In the genomic region with DNA sequence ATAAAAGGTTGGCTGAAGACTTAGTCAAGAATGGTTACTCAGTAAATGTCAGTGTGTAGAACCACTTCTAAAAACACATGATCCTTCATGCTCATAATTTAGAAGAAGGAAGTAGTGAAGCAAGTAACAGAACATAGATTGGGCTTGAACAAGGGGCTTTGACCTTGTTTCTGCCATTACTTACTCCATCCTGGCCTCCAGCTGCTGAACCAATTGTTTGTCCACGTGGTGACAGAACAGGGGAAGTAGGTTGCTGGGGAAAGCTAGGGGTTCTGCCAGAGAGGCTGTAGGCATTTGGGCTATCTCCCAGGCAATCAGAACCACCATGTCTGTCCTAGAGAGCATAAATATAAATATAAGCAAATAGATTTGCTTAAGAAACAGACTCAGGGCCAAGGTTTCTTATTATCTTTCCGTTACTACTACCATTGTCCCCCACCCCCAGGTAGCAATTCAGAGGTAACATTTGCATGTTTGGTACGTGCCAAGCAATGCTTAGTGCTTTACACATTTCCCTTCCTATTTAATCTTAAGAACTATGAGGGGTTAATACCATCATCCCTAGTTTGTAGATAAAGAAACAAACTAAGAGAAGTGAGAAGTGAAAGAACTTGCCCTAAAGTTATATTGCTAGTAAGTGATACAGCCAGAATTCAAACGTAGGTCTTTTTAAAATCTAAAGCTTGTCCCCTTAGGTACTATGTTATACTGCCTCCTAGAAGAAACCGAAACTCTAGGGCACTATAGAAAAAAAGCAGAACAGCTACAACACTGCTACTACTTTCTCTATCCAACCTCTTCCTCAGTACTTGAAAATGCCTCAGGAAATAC, we compare ENCODE assay signal across 12 cellular contexts. TPM values are rescaled to one million over a fixed set of nuclear protein-coding genes. Genes with fewer than 3 reads are reported as not detected.
A peak's percentile ranks its signal among the peaks of the same experiment; 100 is the strongest.
DNase-seq lines count a peak whose midpoint lies in the region; ATAC-seq and TF ChIP-seq lines count a peak whose summit lies in the region.
"Had no signal": no experiment of that assay in that cellular context is flagged by ENCODE, and none has a peak within 500 bp of the region (broad histone marks: within the 10 kb centered on the region; RNA-seq: fewer than 3 reads in every experiment).

No MANE protein-coding gene starts in this region.

- no peaks in the 10 kb centered on the region for H3K27me3 Mint-ChIP-seq in activated CD4-positive, alpha-beta T cell treated with anti-CD3 and anti-CD28 coated beads for 36 hours
- peaks cover 10% of the 10 kb centered on the region for H3K27me3 Mint-ChIP-seq in HFFc6 (ENCODE audit: insufficient read depth)
- no peaks in the 10 kb centered on the region for H3K27me3 Mint-ChIP-seq in neural progenitor cell (ENCODE audit: insufficient read depth, low read depth)

- no peaks in the 10 kb centered on the region for H3K9me3 Mint-ChIP-seq in activated CD4-positive, alpha-beta T cell treated with anti-CD3 and anti-CD28 coated beads for 36 hours (ENCODE audit: low read depth)
- no peaks in the 10 kb centered on the region for H3K9me3 Mint-ChIP-seq in HFFc6
- no peaks in the 10 kb centered on the region for H3K9me3 Mint-ChIP-seq in neural progenitor cell

- POLR2A ChIA-PET in activated CD4-positive, alpha-beta T cell treated with anti-CD3 and anti-CD28 coated beads for 36 hours (lab: Charles Lee), result interaction anchor here (0.6 to 6.0 kb wide), 4 partner anchors 11 to 508 kb away, joined by 4 to 274 read pairs (median 10); a partner anchor contains a TSS

- DNase-seq in activated CD4-positive, alpha-beta T cell treated with anti-CD3 and anti-CD28 coated beads for 36 hours, result no peak
- no peak for DNase-seq in activated CD4-positive, alpha-beta T cell treated with anti-CD3 and anti-CD28 coated beads for 4 hours
- DNase-seq in HFFc6 (no peak), neural progenitor cell (ENCODE audit: low spot score) (no peak), NCI-H226 (no peak), glomerular visceral epithelial cell (ENCODE audit: extremely low spot score) (no peak)
- DNase-seq: amniotic stem cell; IMR-90; NCI-H69; stimulated activated CD4-positive, alpha-beta T cell treated with anti-CD3 and anti-CD28 coated beads, Interleukin-2, amount 100 ng/mL, for 48 hours had no signal

- H3F3A ChIP-seq in neural progenitor cell (ENCODE audit: low read depth), result peaks cover 6% of the 10 kb centered on the region

- H3K9ac ChIP-seq in neural progenitor cell, result no peak overlapping the region

- H3K4me2 ChIP-seq in neural progenitor cell, result no peak overlapping the region

- H3K9me3 ChIP-seq in neural progenitor cell (ENCODE audit: low read depth), result no peaks in the 10 kb centered on the region

- peaks cover 2% of the 10 kb centered on the region for H3K36me3 Mint-ChIP-seq in activated CD4-positive, alpha-beta T cell treated with anti-CD3 and anti-CD28 coated beads for 36 hours (ENCODE audit: low read depth)
- H3K36me3 Mint-ChIP-seq in HFFc6 (ENCODE audit: low read depth), result no peaks in the 10 kb centered on the region
- no peaks in the 10 kb centered on the region for H3K36me3 Mint-ChIP-seq in neural progenitor cell

- peak; percentile 8 for ATAC-seq in activated CD4-positive, alpha-beta T cell treated with anti-CD3 and anti-CD28 coated beads for 36 hours
- ATAC-seq in HG02678 (IDR thresholded peaks at IDR 0.05; ENCODE audit: unreplicated experiment), result no peak

- peak overlapping the region; percentile 88 for H3K27ac Mint-ChIP-seq in activated CD4-positive, alpha-beta T cell treated with anti-CD3 and anti-CD28 coated beads for 36 hours
- H3K27ac Mint-ChIP-seq in HFFc6 (no peak overlapping the region), neural progenitor cell (no peak overlapping the region)

- H3K4me3 Mint-ChIP-seq in activated CD4-positive, alpha-beta T cell treated with anti-CD3 and anti-CD28 coated beads for 36 hours, result peak overlapping the region; percentile 48
- H3K4me3 Mint-ChIP-seq in HFFc6 (peak overlapping the region; percentile 38; the same call in 1 of the 2 replicates), neural progenitor cell (no peak overlapping the region)

- CTCF ChIA-PET in activated CD4-positive, alpha-beta T cell treated with anti-CD3 and anti-CD28 coated beads for 36 hours (lab: Charles Lee), result interaction anchor here (0.6 to 9.4 kb wide), 10 partner anchors 11 to 945 kb away, joined by 3 to 209 read pairs (median 8); a partner anchor contains a TSS

- H3K79me2 ChIP-seq in neural progenitor cell (ENCODE audit: low read depth), result peaks cover 18% of the 10 kb centered on the region

- no peaks in the 10 kb centered on the region for H4K20me1 ChIP-seq in neural progenitor cell (ENCODE audit: low read depth)

- no peaks in the 10 kb centered on the region for H3K27me3 ChIP-seq in neural progenitor cell

- H3K27ac ChIP-seq in neural progenitor cell, result no peak overlapping the region

- intact Hi-C loops in activated CD4-positive, alpha-beta T cell treated with anti-CD3 and anti-CD28 coated beads for 36 hours (cut with DNase I, micrococcal nuclease), result loop anchor here in 1 of 2 experiments (1.0 kb wide), 1 partner anchor 9 kb away; no protein-coding TSS in a partner anchor

- H3K4me1 Mint-ChIP-seq in activated CD4-positive, alpha-beta T cell treated with anti-CD3 and anti-CD28 coated beads for 36 hours, result peaks cover 71% of the 10 kb centered on the region
- H3K4me1 Mint-ChIP-seq in HFFc6 (ENCODE audit: low read depth) (peaks cover 13% of the 10 kb centered on the region), neural progenitor cell (peaks cover 11% of the 10 kb centered on the region)

- no peaks in the 10 kb centered on the region for H3K36me3 ChIP-seq in neural progenitor cell

- H3K4me3 ChIP-seq in WI38 (ENCODE audit: low read depth, low read length), result peak overlapping the region; percentile 30; the same call in 1 of the 2 replicates
- H3K4me3 ChIP-seq in neural progenitor cell, result no peak overlapping the region

- peak overlapping the region; percentile 79 for H2AFZ ChIP-seq in neural progenitor cell (replicated peaks)

- H3K4me1 ChIP-seq in neural progenitor cell, result peaks cover 7% of the 10 kb centered on the region

- TF ChIP-seq CTCF in HFFc6 (IDR thresholded peaks at IDR 0.05) (no peak), WI38 (IDR thresholded peaks at IDR 0.05; ENCODE audit: low read depth, low read length) (no peak), neural progenitor cell (IDR thresholded peaks at IDR 0.05) (no peak)

RNA-seq across cellular contexts. Expression of a gene that starts 3.0 kb away (rescaled TPM):
- total RNA-seq in activated CD4-positive, alpha-beta T cell treated with anti-CD3 and anti-CD28 coated beads for 36 hours, result 10 to 100 TPM; 76.2 to 88.7 TPM
- 10 to 100 TPM; 28.0 to 34.1 (median 31.2) TPM for total RNA-seq in HFFc6 (2021; fragmentation: NEBNext Ultra II Directional; extraction: Animal tissue kit (Norgen Biotek cat#: 25700))
- 60.1 and 65.9 TPM in 2 replicates for total RNA-seq in neural progenitor cell (ENCODE audit: low replicate concordance)

RNA-seq across cellular contexts. Expression of a gene that starts 44.7 kb away (rescaled TPM):
- 10 to 100 TPM; 11.2 to 14.1 TPM for total RNA-seq in activated CD4-positive, alpha-beta T cell treated with anti-CD3 and anti-CD28 coated beads for 36 hours
- total RNA-seq in HFFc6 (2021; fragmentation: NEBNext Ultra II Directional; extraction: Animal tissue kit (Norgen Biotek cat#: 25700)), result under 1 TPM in 3 of 6 experiments, not detected in 3; 0.10 to 0.18 (median 0.10) TPM
- total RNA-seq in neural progenitor cell (ENCODE audit: low replicate concordance), result 0.68 TPM in 1 of 2 replicates, not detected in the other
- total RNA-seq: IMR-90 had no signal

RNA-seq across cellular contexts. Expression of a gene that starts 44.9 kb away (rescaled TPM):
- 1,000 to 10,000 TPM; 5,181 to 7,416 TPM for total RNA-seq in activated CD4-positive, alpha-beta T cell treated with anti-CD3 and anti-CD28 coated beads for 36 hours
- total RNA-seq in HFFc6 (2021; fragmentation: NEBNext Ultra II Directional; extraction: Animal tissue kit (Norgen Biotek cat#: 25700)), result 1,000 to 10,000 TPM in 1 of 6 experiments, 100 to 1,000 TPM in 5; 811 to 1,058 (median 898) TPM
- total RNA-seq in neural progenitor cell (ENCODE audit: low replicate concordance), result 73.5 and 120 TPM in 2 replicates

Comparison
In these comparisons a context has a peak if more than half of its experiments do, and no peak if none do; other contexts are left out.
1. RNA of a gene that starts 44.9 kb away (total RNA-seq): 5,181 to 7,416 TPM in activated CD4-positive, alpha-beta T cell treated with anti-CD3 and anti-CD28 coated beads for 36 hours; 811 to 1,058 TPM in HFFc6 and 73.5 to 120 TPM in neural progenitor cell; every median in the first group is over 4 times any median in the second.